ENCODE assay signal across 8 cellular contexts in the genomic region with DNA sequence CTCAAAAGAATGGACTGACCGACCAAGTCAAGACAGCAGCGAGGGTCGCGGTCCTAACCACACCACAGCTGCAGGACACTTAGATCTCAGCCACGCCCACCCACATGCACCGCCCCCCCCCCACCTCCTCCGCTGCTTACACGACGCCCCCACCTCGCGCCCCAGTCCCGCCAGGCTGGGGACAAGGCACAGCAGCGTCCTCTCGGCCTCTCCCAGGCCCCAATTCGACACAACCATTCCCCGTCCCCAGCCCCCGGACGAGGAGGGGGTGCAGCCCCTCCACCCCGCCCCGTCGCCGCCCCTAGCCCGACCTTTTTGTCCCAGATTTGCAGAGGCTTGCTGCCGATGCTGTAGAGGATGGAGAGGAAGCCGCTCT. TPM values are rescaled to one million over a fixed set of nuclear protein-coding genes. Genes with fewer than 3 reads are reported as not detected.
A peak's percentile ranks its signal among the peaks of the same experiment; 100 is the strongest.
DNase-seq lines count a peak whose midpoint lies in the region; ATAC-seq, FAIRE-seq and TF ChIP-seq lines count a peak whose summit lies in the region.

No MANE protein-coding gene starts in this region.

- peak; percentile 46 for DNase-seq in COLO668 (lab: John Stamatoyannopoulos, UW; ENCODE audit: unreplicated experiment)
- DNase-seq in NCI-H69 (lab: John Stamatoyannopoulos, UW), result peak; percentile 50
- no peak for DNase-seq in bronchial epithelial cell (ENCODE audit: low read depth)
- DNase-seq in lower leg skin (ENCODE audit: low spot score in 2 of 2), result peak in 1 of 2 donors; percentile 87
- no peak for DNase-seq in tibial nerve (ENCODE audit: low spot score in 2 of 2)
- DNase-seq in GOT3 (lab: John Stamatoyannopoulos, UW), result no peak

- FAIRE-seq in bronchial epithelial cell (lab: Jason Lieb, UNC), result no peak

- peaks cover 0 to 8% (median 0%) of the 10 kb centered on the region in 4 donors for H3K9me3 ChIP-seq in tibial nerve

- TF ChIP-seq POLR2A in lower leg skin (IDR thresholded peaks at IDR 0.05) (no peak), tibial nerve (IDR thresholded peaks at IDR 0.05) (no peak)

- WGBS in lower leg skin, 2 donors, result 0 to 2% methylated on average over 18 to 24 of the region's 25 CpGs
- 0 to 3% methylated on average over 4 to 5 of the region's 25 CpGs for WGBS in tibial nerve, 2 donors

- no peak for TF ChIP-seq EP300 in tibial nerve (IDR thresholded peaks at IDR 0.05)

- intact Hi-C loops in lower leg skin (cut with DNase I; ENCODE audit: low total_unique reads), result loop anchor here (10.0 kb wide), 1 partner anchor 104 kb away; the partner anchor contains the start of gene MMP15

- H3K4me3 ChIP-seq in bronchial epithelial cell (ENCODE audit: low read depth, low read length), result peak overlapping the region; percentile 97
- peak overlapping the region; percentile 93 for H3K4me3 ChIP-seq in lower leg skin (ENCODE audit: low read depth, poor library complexity, severe bottlenecking)
- peak overlapping the region; percentile 94 to 98 (median 96) for H3K4me3 ChIP-seq in tibial nerve

- H3K27me3 ChIP-seq in bronchial epithelial cell (ENCODE audit: control insufficient read depth, insufficient read depth, low read length), result no peaks in the 10 kb centered on the region
- H3K27me3 ChIP-seq in tibial nerve, result no peaks in the 10 kb centered on the region

- ATAC-seq in GM21528 (IDR thresholded peaks at IDR 0.05; ENCODE audit: low FRiP score, unreplicated experiment), result peak; percentile 12
- ATAC-seq in GM18517 (IDR thresholded peaks at IDR 0.05; ENCODE audit: unreplicated experiment), result no peak

- no peaks in the 10 kb centered on the region for H3K36me3 ChIP-seq in bronchial epithelial cell (ENCODE audit: control insufficient read depth, insufficient read depth, low read length)
- H3K36me3 ChIP-seq in tibial nerve, result no peaks in the 10 kb centered on the region

- H3K27ac ChIP-seq in tibial nerve, result peak overlapping the region; percentile 87 to 98 (median 94)

- H3K4me1 ChIP-seq in tibial nerve, result peaks cover 0 to 49% (median 32%) of the 10 kb centered on the region in 4 donors

- TF ChIP-seq CTCF in bronchial epithelial cell (IDR thresholded peaks at IDR 0.05; ENCODE audit: insufficient read depth, low read length, severe bottlenecking) (no peak), lower leg skin (IDR thresholded peaks at IDR 0.05) (no peak), tibial nerve (IDR thresholded peaks at IDR 0.05) (no peak)

RNA-seq across cellular contexts. Expression of gene CFAP20, which starts 0.5 kb away (rescaled TPM):
- 30.3 and 31.4 TPM in 2 replicates for total RNA-seq in bronchial epithelial cell
- total RNA-seq in lower leg skin, result 10 to 100 TPM; 46.6 to 66.6 (median 58.9) TPM
- total RNA-seq in tibial nerve, result 10 to 100 TPM; 19.9 to 32.4 (median 25.6) TPM

Comparison
In these comparisons a context has a peak if more than half of its experiments do, and no peak if none do; other contexts are left out.
1. DNase-seq: peak in COLO668 (single experiment) and NCI-H69 (single experiment); none in bronchial epithelial cell (single experiment), tibial nerve (0 of 2) and GOT3 (single experiment).
2. Peak in every context shown above with its lines, with median percentiles within 50 percentile points of each other: H3K4me3 ChIP-seq.